ENCODE assay signal across 8 cellular contexts in genomic region chr17:76353599-76354316, GRCh38. TPM values are rescaled to one million over a fixed set of nuclear protein-coding genes. Genes with fewer than 3 reads are reported as not detected.
A peak's percentile ranks its signal among the peaks of the same experiment; 100 is the strongest.
DNase-seq lines count a peak whose midpoint lies in the region; ATAC-seq, FAIRE-seq and TF ChIP-seq lines count a peak whose summit lies in the region.

A gene with protein sequence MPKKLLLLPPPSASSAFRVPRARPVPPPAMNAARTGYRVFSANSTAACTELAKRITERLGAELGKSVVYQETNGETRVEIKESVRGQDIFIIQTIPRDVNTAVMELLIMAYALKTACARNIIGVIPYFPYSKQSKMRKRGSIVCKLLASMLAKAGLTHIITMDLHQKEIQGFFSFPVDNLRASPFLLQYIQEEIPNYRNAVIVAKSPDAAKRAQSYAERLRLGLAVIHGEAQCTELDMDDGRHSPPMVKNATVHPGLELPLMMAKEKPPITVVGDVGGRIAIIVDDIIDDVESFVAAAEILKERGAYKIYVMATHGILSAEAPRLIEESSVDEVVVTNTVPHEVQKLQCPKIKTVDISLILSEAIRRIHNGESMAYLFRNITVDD (minus strand): TSS chr17:76353916. CDS start chr17:76353703, 213 bp downstream.

- FAIRE-seq in GM12892 (lab: Jason Lieb, UNC): peak; percentile 86

- peak within 1 kb of the TSS; percentile 93 for H3K4me3 Mint-ChIP-seq in T-helper 1 cell treated with Interleukin-12 subunit alpha and Interleukin-12 subunit beta and Interleukin-4 antibody, amounts not matched to agents 30 μg/mL and 1 μg/mL, for 36 hours

- H3K27ac Mint-ChIP-seq in T-helper 1 cell treated with Interleukin-12 subunit alpha and Interleukin-12 subunit beta and Interleukin-4 antibody, amounts not matched to agents 30 μg/mL and 1 μg/mL, for 36 hours: peak within 1 kb of the TSS; percentile 95

- no peaks in the 10 kb centered on the region for H3K27me3 Mint-ChIP-seq in T-helper 1 cell treated with Interleukin-12 subunit alpha and Interleukin-12 subunit beta and Interleukin-4 antibody, amounts not matched to agents 30 μg/mL and 1 μg/mL, for 36 hours (ENCODE audit: low read depth)

- H3K36me3 Mint-ChIP-seq in T-helper 1 cell treated with Interleukin-12 subunit alpha and Interleukin-12 subunit beta and Interleukin-4 antibody, amounts not matched to agents 30 μg/mL and 1 μg/mL, for 36 hours (ENCODE audit: low read depth): peaks cover 4% of the 10 kb centered on the region

- H3K4me1 ChIP-seq in right cardiac atrium (ENCODE audit: control insufficient read depth, insufficient read depth, low read length): no peaks in the 10 kb centered on the region
- peaks cover 21% of the 10 kb centered on the region for H3K4me1 ChIP-seq in vagina

- TF ChIP-seq POLR2A in GM12892 (IDR thresholded peaks at IDR 0.05; ENCODE audit: low read depth, low read length) (peak; percentile 95), vagina (IDR thresholded peaks at IDR 0.05) (peak in 1 of 2 donors; percentile 67)

- H3K4me3 ChIP-seq in right cardiac atrium (ENCODE audit: low read length) (peak within 1 kb of the TSS; percentile 85), vagina (peak within 1 kb of the TSS; percentile 90 to 95)

- intact Hi-C loops in right cardiac atrium (cut with DNase I): no loop called here
- intact Hi-C loops in vagina (cut with DNase I): no loop called here

- ATAC-seq in HG02840 (IDR thresholded peaks at IDR 0.05; ENCODE audit: low FRiP score, unreplicated experiment) (peak; percentile 81), right cardiac atrium (peak; percentile 98 to 99)

- H3K27me3 ChIP-seq in right cardiac atrium (ENCODE audit: control insufficient read depth, insufficient read depth) (no peaks in the 10 kb centered on the region), vagina (no peaks in the 10 kb centered on the region)

- peak in 2 of 3 experiments; percentile 26 to 68 for TF ChIP-seq CTCF in vagina (IDR thresholded peaks at IDR 0.05)

- no peaks in the 10 kb centered on the region for H3K36me3 ChIP-seq in vagina

- H3K27ac ChIP-seq in right cardiac atrium (ENCODE audit: low read length): peak within 1 kb of the TSS; percentile 85
- H3K27ac ChIP-seq in vagina: peak within 1 kb of the TSS; percentile 85

- peak; percentile 91 for DNase-seq in GM12892 (ENCODE audit: insufficient read length)
- peak; percentile 91 for DNase-seq in NCI-H146 (lab: John Stamatoyannopoulos, UW)
- DNase-seq in amygdala (lab: John Stamatoyannopoulos, UW): peak; percentile 61 to 98 (median 88)
- DNase-seq in right cardiac atrium: peak; percentile 89 to 96 (median 93)
- peak; percentile 92 for DNase-seq in putamen (ENCODE audit: low spot score)
- DNase-seq in vagina (ENCODE audit: extremely low spot score in 2 of 2): no peak

- no peaks in the 10 kb centered on the region for H3K9me3 ChIP-seq in right cardiac atrium (ENCODE audit: control insufficient read depth, low read length)
- no peaks in the 10 kb centered on the region for H3K9me3 ChIP-seq in vagina

- WGBS in right cardiac atrium: under 1% methylated on average over 75 of the region's 75 CpGs

- H3K4me1 Mint-ChIP-seq in T-helper 1 cell treated with Interleukin-12 subunit alpha and Interleukin-12 subunit beta and Interleukin-4 antibody, amounts not matched to agents 30 μg/mL and 1 μg/mL, for 36 hours (ENCODE audit: low read depth): peaks cover 21% of the 10 kb centered on the region

- H3K9me3 Mint-ChIP-seq in T-helper 1 cell treated with Interleukin-12 subunit alpha and Interleukin-12 subunit beta and Interleukin-4 antibody, amounts not matched to agents 30 μg/mL and 1 μg/mL, for 36 hours: no peaks in the 10 kb centered on the region

RNA-seq across cellular contexts. Expression of the gene that starts here (rescaled TPM):
- 37.8 TPM for polyA plus RNA-seq in GM12892 (2012; ENCODE audit: missing spikeins)
- 10 to 100 TPM; 31.9 to 45.3 (median 39.1) TPM for total RNA-seq in right cardiac atrium
- polyA plus RNA-seq in right cardiac atrium: 37.4 TPM
- 92.6 TPM for total RNA-seq in vagina

Comparison
In these comparisons a context has a peak if more than half of its experiments do, and no peak if none do; other contexts are left out.
1. DNase-seq: peak in GM12892 (single experiment), NCI-H146 (single experiment), amygdala (56 of 56), right cardiac atrium (3 of 3) and putamen (single experiment); none in vagina (0 of 2).